Comparison of ENCODE assay signal across 1 cellular context in genomic region chr14:104677506-104678332, GRCh38.
TF ChIP-seq lines count a peak whose summit lies in the region.

No MANE protein-coding gene starts in this region.

TF ChIP-seq in K562, 482 proteins besides CTCF, POLR2A, EP300 and RAD21 (continued from another document and continues in another):
- TF ChIP-seq ZNF551 (CRISPR knock-in tag; IDR thresholded peaks at IDR 0.05) (no peak), HES1 (IDR thresholded peaks at IDR 0.05; ENCODE audit: low read depth) (0 out of 2 replicates have a peak, but pooled peaks have one; percentile 40), MAFG (tag; conservative IDR thresholded peaks at IDR 0.05) (peak; percentile 94), PHF8 (IDR thresholded peaks at IDR 0.05; ENCODE audit: borderline replicate concordance, low read length) (peak; percentile 78; the same call in 1 of the 2 replicates), MTA2 (IDR thresholded peaks at IDR 0.05; ENCODE audit: low read depth) (no peak), NR2F6 (CRISPR knock-in tag; IDR thresholded peaks at IDR 0.05) (no peak), PTRF (tag; IDR thresholded peaks at IDR 0.05) (no peak), ATF4 (CRISPR knock-in tag; IDR thresholded peaks at IDR 0.05) (no peak), ATF7 (IDR thresholded peaks at IDR 0.05) (peak; percentile 31; the same call in 1 of the 2 replicates), ZMIZ1 (IDR thresholded peaks at IDR 0.05; ENCODE audit: low read depth in 2 of 2, low read length in 2 of 2) (no peak), ZNF174 (CRISPR knock-in tag; IDR thresholded peaks at IDR 0.05) (no peak), XRCC3 (IDR thresholded peaks at IDR 0.05) (no peak), ELF4 (CRISPR knock-in tag; IDR thresholded peaks at IDR 0.05) (no peak), SMARCB1 (IDR thresholded peaks at IDR 0.05; ENCODE audit: insufficient read length, low read depth) (no peak), THRAP3 (IDR thresholded peaks at IDR 0.05; ENCODE audit: borderline replicate concordance) (no peak), MNT (conservative IDR thresholded peaks at IDR 0.05) (peak; percentile 56 to 73; a peak in 2 of 4 replicates), MGA (IDR thresholded peaks at IDR 0.05) (peak; percentile 90), CTBP1 (IDR thresholded peaks at IDR 0.05; ENCODE audit: borderline replicate concordance) (peak; percentile 47; the same call in 1 of the 2 replicates), CBX5 (IDR thresholded peaks at IDR 0.05; ENCODE audit: borderline replicate concordance, low read depth) (no peak), TSHZ1 (CRISPR knock-in tag; IDR thresholded peaks at IDR 0.05) (no peak), PML (IDR thresholded peaks at IDR 0.05; ENCODE audit: low read length) (no peak), JUND (IDR thresholded peaks at IDR 0.05; ENCODE audit: borderline replicate concordance, low read depth, low read length) (peak; percentile 49; the same call in 1 of the 2 replicates), JUND (tag; IDR thresholded peaks at IDR 0.05; ENCODE audit: borderline replicate concordance, low read depth, low read length) (peak; percentile 21; the same call in 1 of the 3 replicates), ETV5 (CRISPR knock-in tag; IDR thresholded peaks at IDR 0.05; ENCODE audit: low read depth) (no peak), HIVEP1 (CRISPR knock-in tag; IDR thresholded peaks at IDR 0.05) (no peak), BDP1 (IDR thresholded peaks at IDR 0.05; ENCODE audit: insufficient read depth, insufficient read length) (no peak), RHOXF2B (CRISPR knock-in tag; conservative IDR thresholded peaks at IDR 0.05) (no peak), MEF2D (tag; conservative IDR thresholded peaks at IDR 0.05; ENCODE audit: low read depth) (0 out of 2 replicates have a peak, but pooled peaks have one; percentile 39), ZNF316 (IDR thresholded peaks at IDR 0.05) (peak; percentile 95), ZNF175 (CRISPR knock-in tag; IDR thresholded peaks at IDR 0.05; ENCODE audit: low read depth) (peak; percentile 70; the same call in 1 of the 2 replicates), NEUROD1 (IDR thresholded peaks at IDR 0.05; ENCODE audit: borderline replicate concordance, low read depth, low read length, partially characterized antibody) (no peak), ZNF165 (CRISPR knock-in tag; IDR thresholded peaks at IDR 0.05; ENCODE audit: borderline replicate concordance) (no peak), IFI16 (CRISPR knock-in tag; IDR thresholded peaks at IDR 0.05) (no peak), MITF (IDR thresholded peaks at IDR 0.05) (no peak), EZH2 (IDR thresholded peaks at IDR 0.05; ENCODE audit: borderline replicate concordance, low read depth, low read length) (no peak)
